ENCODE assay signal across 1 cellular context in genomic region chr16:143047-143446, GRCh38.
TF ChIP-seq lines count a peak whose summit lies in the region.

No MANE protein-coding gene starts in this region.

TF ChIP-seq in H1, 55 proteins besides CTCF, POLR2A, EP300 and RAD21:
- TF ChIP-seq SP1 (IDR thresholded peaks at IDR 0.05; ENCODE audit: low read depth, low read length) = no peak
- no peak for TF ChIP-seq SIX5 (IDR thresholded peaks at IDR 0.05; ENCODE audit: low read depth, low read length)
- no peak for TF ChIP-seq SAP30 (IDR thresholded peaks at IDR 0.05; ENCODE audit: insufficient read depth, insufficient replicate concordance, low read length)
- no peak for TF ChIP-seq JUN (IDR thresholded peaks at IDR 0.05; ENCODE audit: low read depth, low read length)
- TF ChIP-seq CBX5 (IDR thresholded peaks at IDR 0.05; ENCODE audit: low read depth, low read length) = no peak
- TF ChIP-seq RNF2 (IDR thresholded peaks at IDR 0.05; ENCODE audit: borderline replicate concordance, low read depth, low read length, missing control alignments, poor library complexity, severe bottlenecking) = no peak
- TF ChIP-seq ATF2 (IDR thresholded peaks at IDR 0.05; ENCODE audit: low read length) = no peak
- TF ChIP-seq ZNF274 (IDR thresholded peaks at IDR 0.05; ENCODE audit: borderline replicate concordance, extremely low read depth, low read length) = no peak
- TF ChIP-seq TBP (IDR thresholded peaks at IDR 0.05; ENCODE audit: low read depth, low read length) = no peak
- no peak for TF ChIP-seq CHD1 (IDR thresholded peaks at IDR 0.05; ENCODE audit: low read depth, low read length)
- TF ChIP-seq POLR2AphosphoS5 (IDR thresholded peaks at IDR 0.05; ENCODE audit: low read depth, low read length) = no peak
- TF ChIP-seq GTF2F1 (IDR thresholded peaks at IDR 0.05; ENCODE audit: borderline replicate concordance, low read depth, low read length) = no peak
- no peak for TF ChIP-seq RXRA (IDR thresholded peaks at IDR 0.05; ENCODE audit: insufficient read depth, low read depth, low read length)
- TF ChIP-seq HDAC6 (IDR thresholded peaks at IDR 0.05; ENCODE audit: low read depth, low read length) = no peak
- TF ChIP-seq KDM1A (IDR thresholded peaks at IDR 0.05; ENCODE audit: borderline replicate concordance, low read length) = no peak
- no peak for TF ChIP-seq NANOG (IDR thresholded peaks at IDR 0.05; ENCODE audit: insufficient read depth, low read depth, low read length, poor library complexity, severe bottlenecking)
- no peak for TF ChIP-seq USF2 (IDR thresholded peaks at IDR 0.05; ENCODE audit: low read length)
- no peak for TF ChIP-seq KDM4A (IDR thresholded peaks at IDR 0.05; ENCODE audit: low read depth, low read length, severe bottlenecking)
TF ChIP-seq in H1: peak in this region for 0.
